8 cellular contexts compared by ENCODE assay signal in genomic region chr17:76710863-76711611, GRCh38.
DNase-seq lines count a peak whose midpoint lies in the region; ATAC-seq and TF ChIP-seq lines count a peak whose summit lies in the region.

Gene MXRA7, minus strand, starts transcription at chr17:76710965. Its CDS starts 19 bp downstream, at chr17:76710946.

- no peaks in the 10 kb centered on the region for H3K27me3 ChIP-seq in layer of hippocampus (ENCODE audit: control insufficient read depth, insufficient read depth, low read length)

- peak within 1 kb of the TSS; percentile 99 for H3K4me3 ChIP-seq in coronary artery

- no peak for ATAC-seq in HG03039 (IDR thresholded peaks at IDR 0.05; ENCODE audit: unreplicated experiment)

- TF ChIP-seq CTCF in GM10266 (IDR thresholded peaks at IDR 0.05; ENCODE audit: control insufficient read depth, insufficient read depth, low read depth, missing control alignments) = no peak
- TF ChIP-seq CTCF in coronary artery (IDR thresholded peaks at IDR 0.05) = no peak

- H3K27ac ChIP-seq in coronary artery (peak within 1 kb of the TSS; percentile 96 to 99), layer of hippocampus (ENCODE audit: low read depth, low read length) (peak within 1 kb of the TSS; percentile 81)

- DNase-seq in GM10266 (ENCODE audit: extremely low spot score) (peak; percentile 83), NAMALWA (ENCODE audit: low spot score) (peak; percentile 43), coronary artery (ENCODE audit: low spot score) (peak; percentile 90), GF-D8 (lab: John Stamatoyannopoulos, UW) (no peak)
- peak; percentile 57 for DNase-seq in activated CD4-positive, alpha-beta T cell treated with anti-CD3 and anti-CD28 coated beads for 48 hours
- peak; percentile 65 for DNase-seq in stimulated activated CD4-positive, alpha-beta T cell treated with anti-CD3 and anti-CD28 coated beads, Interleukin-15, amount 100 ng/mL, for 24 hours
